12 cellular contexts compared by ENCODE assay signal in genomic region chr19:34181111-34181864, GRCh38. TPM values are rescaled to one million over a fixed set of nuclear protein-coding genes. Genes with fewer than 3 reads are reported as not detected.
DNase-seq lines count a peak whose midpoint lies in the region; ATAC-seq and TF ChIP-seq lines count a peak whose summit lies in the region.
"Had no signal": no experiment of that assay in that cellular context is flagged by ENCODE, and none has a peak within 500 bp of the region (broad histone marks: within the 10 kb centered on the region; RNA-seq: fewer than 3 reads in every experiment).

No MANE protein-coding gene starts in this region.

- peak overlapping the region; percentile 13 to 91 for H3K27ac Mint-ChIP-seq in effector memory CD8-positive, alpha-beta T cell
- H3K27ac Mint-ChIP-seq in progenitor cell of endocrine pancreas, result peak overlapping the region; percentile 44

- ATAC-seq in activated T-cell treated with anti-CD3 and anti-CD28 coated beads, Interleukin-2, amount 50 U/mL, for 4 hours, result no peak
- no peak for ATAC-seq in effector memory CD8-positive, alpha-beta T cell (replicated peaks)
- no peak for ATAC-seq in HG02973 (IDR thresholded peaks at IDR 0.05; ENCODE audit: unreplicated experiment)

- no peaks in the 10 kb centered on the region for H3K27me3 Mint-ChIP-seq in activated T-cell treated with anti-CD3 and anti-CD28 coated beads, Interleukin-2, amount 50 U/mL, for 4 hours (ENCODE audit: low read depth)
- H3K27me3 Mint-ChIP-seq in effector memory CD8-positive, alpha-beta T cell, result no peaks in the 10 kb centered on the region
- no peaks in the 10 kb centered on the region for H3K27me3 Mint-ChIP-seq in progenitor cell of endocrine pancreas

- peak overlapping the region; percentile 45 for H3K4me3 Mint-ChIP-seq in activated T-cell treated with anti-CD3 and anti-CD28 coated beads, Interleukin-2, amount 50 U/mL, for 4 hours
- H3K4me3 Mint-ChIP-seq in effector memory CD8-positive, alpha-beta T cell, result peak overlapping the region; percentile 11 to 95
- no peak overlapping the region for H3K4me3 Mint-ChIP-seq in progenitor cell of endocrine pancreas (ENCODE audit: low read depth)

- H3K4me1 ChIP-seq in stomach, result peaks cover 60 to 100% (median 97%) of the 10 kb centered on the region in 4 donors

- no peak for DNase-seq in activated T-cell treated with anti-CD3 and anti-CD28 coated beads, Interleukin-2, amount 50 U/mL, for 4 hours
- DNase-seq in activated T-cell treated with anti-CD3 and anti-CD28 coated beads for 4 hours (no peak), NOMO-1 treated with dmso at 0.1 percent for 144 hours (lab: John Stamatoyannopoulos, UW; ENCODE audit: unreplicated experiment) (peak; percentile 5), progenitor cell of endocrine pancreas (ENCODE audit: low spot score, unreplicated experiment) (no peak), stomach (no peak)
- no peak for DNase-seq in effector memory CD8-positive, alpha-beta T cell
- DNase-seq in activated CD4-positive, CD25-positive, alpha-beta regulatory T cell treated with anti-CD3 and anti-CD28 coated beads, Interleukin-2, amount 50 U/mL, for 72 hours, result no peak
- DNase-seq: activated CD8-positive, alpha-beta memory T cell treated with anti-CD3 and anti-CD28 coated beads for 24 hours; NCI-H1092; NCI-H524 treated with DMSO at 0.1 percent for 48 hours had no signal

- no peaks in the 10 kb centered on the region for H3K9me3 Mint-ChIP-seq in activated T-cell treated with anti-CD3 and anti-CD28 coated beads, Interleukin-2, amount 50 U/mL, for 4 hours
- no peaks in the 10 kb centered on the region for H3K9me3 Mint-ChIP-seq in effector memory CD8-positive, alpha-beta T cell
- no peaks in the 10 kb centered on the region for H3K9me3 Mint-ChIP-seq in progenitor cell of endocrine pancreas (ENCODE audit: low read depth)

- no peak overlapping the region for H3K4me3 ChIP-seq in stomach
- H3K4me3 ChIP-seq: SK-N-MC had no signal

- WGBS in stomach, 5 donors, result 53 to 67% (median 54%) methylated on average over 5 of the region's 5 CpGs

- intact Hi-C loops in stomach (cut with DNase I; ENCODE audit: low total_unique reads), result no loop called here

- no peaks in the 10 kb centered on the region for H3K27me3 ChIP-seq in stomach

- TF ChIP-seq CTCF in progenitor cell of endocrine pancreas (IDR thresholded peaks at IDR 0.05; ENCODE audit: unreplicated experiment) (no peak), stomach (IDR thresholded peaks at IDR 0.05) (no peak)

- H3K36me3 ChIP-seq in stomach, result peaks cover 0 to 8% (median 3%) of the 10 kb centered on the region in 4 donors

- TF ChIP-seq POLR2A in stomach (IDR thresholded peaks at IDR 0.05), result no peak

- peaks cover 33% of the 10 kb centered on the region for H3K36me3 Mint-ChIP-seq in activated T-cell treated with anti-CD3 and anti-CD28 coated beads, Interleukin-2, amount 50 U/mL, for 4 hours (ENCODE audit: insufficient read depth)
- H3K36me3 Mint-ChIP-seq in effector memory CD8-positive, alpha-beta T cell (ENCODE audit: insufficient read depth), result peaks cover 31% of the 10 kb centered on the region
- peaks cover 3% of the 10 kb centered on the region for H3K36me3 Mint-ChIP-seq in progenitor cell of endocrine pancreas (ENCODE audit: insufficient read depth)

- peak overlapping the region in 2 of 5 donors; percentile 2 to 23 for H3K27ac ChIP-seq in stomach
- H3K27ac ChIP-seq: SK-N-MC had no signal

- peaks cover 89% of the 10 kb centered on the region for H3K4me1 Mint-ChIP-seq in activated T-cell treated with anti-CD3 and anti-CD28 coated beads, Interleukin-2, amount 50 U/mL, for 4 hours (ENCODE audit: low read depth)
- peaks cover 50 to 69% of the 10 kb centered on the region in 2 donors for H3K4me1 Mint-ChIP-seq in effector memory CD8-positive, alpha-beta T cell (ENCODE audit: low read depth in 2 of 2)
- H3K4me1 Mint-ChIP-seq in progenitor cell of endocrine pancreas (ENCODE audit: low read depth), result peaks cover 48% of the 10 kb centered on the region

- no peak for TF ChIP-seq EP300 in stomach (IDR thresholded peaks at IDR 0.05)

- H3K9me3 ChIP-seq in stomach, result no peaks in the 10 kb centered on the region

RNA-seq across cellular contexts. Expression of gene LSM14A, which starts 9.0 kb away (rescaled TPM):
- total RNA-seq in activated T-cell treated with anti-CD3 and anti-CD28 coated beads, Interleukin-2, amount 50 U/mL, for 4 hours, result 100 to 1,000 TPM; 126 to 134 (median 129) TPM
- 120 and 133 TPM in 2 replicates for total RNA-seq in progenitor cell of endocrine pancreas
- 100 to 1,000 TPM in 4 of 5 donors, 10 to 100 TPM in 1; 53.3 to 227 (median 171) TPM for total RNA-seq in stomach
- polyA plus RNA-seq in stomach, result 10 to 100 TPM; 38.4 to 74.3 (median 51.5) TPM
